Comparison of ENCODE assay signal across 8 cellular contexts in genomic region chr12:120118710-120119097, GRCh38. TPM values are rescaled to one million over a fixed set of nuclear protein-coding genes. Genes with fewer than 3 reads are reported as not detected.
A peak's percentile ranks its signal among the peaks of the same experiment; 100 is the strongest.
DNase-seq lines count a peak whose midpoint lies in the region; ATAC-seq and TF ChIP-seq lines count a peak whose summit lies in the region.

No MANE protein-coding gene starts in this region.

- no peaks in the 10 kb centered on the region for H3K9me3 Mint-ChIP-seq in nephron progenitor cell

- ATAC-seq in GM18511 (IDR thresholded peaks at IDR 0.05; ENCODE audit: unreplicated experiment) (no peak), HG03354 (IDR thresholded peaks at IDR 0.05; ENCODE audit: poor library complexity, severe bottlenecking, unreplicated experiment) (no peak)

- peaks cover 15% of the 10 kb centered on the region for H3K36me3 Mint-ChIP-seq in nephron progenitor cell (ENCODE audit: low read depth)

- H3K4me3 ChIP-seq in SJCRH30, result no peak overlapping the region

- H3K27ac ChIP-seq in SJCRH30, result no peak overlapping the region

- H3K4me1 Mint-ChIP-seq in nephron progenitor cell, result peaks cover 52% of the 10 kb centered on the region

- peaks cover 3% of the 10 kb centered on the region; the same call in 1 of the 2 replicates for H3K4me1 ChIP-seq in SJCRH30

- H3K27me3 ChIP-seq in SJCRH30, result no peaks in the 10 kb centered on the region

- DNase-seq in CD1c-positive myeloid dendritic cell (ENCODE audit: extremely low spot score) (peak; percentile 33), M059J (ENCODE audit: low read depth) (peak; percentile 42), dermis blood vessel endothelial cell (peak; percentile 77), nephron progenitor cell (no peak), SJCRH30 (no peak), germinal center (ENCODE audit: low spot score) (no peak)

- peak overlapping the region; percentile 92 for H3K4me3 Mint-ChIP-seq in nephron progenitor cell

- no peak overlapping the region for H3K27ac Mint-ChIP-seq in nephron progenitor cell

- no peak for TF ChIP-seq CTCF in nephron progenitor cell (IDR thresholded peaks at IDR 0.05)

- no peaks in the 10 kb centered on the region; the same call in 1 of the 2 replicates for H3K36me3 ChIP-seq in SJCRH30

- no peaks in the 10 kb centered on the region for H3K27me3 Mint-ChIP-seq in nephron progenitor cell (ENCODE audit: low read depth, poor library complexity)

- no peaks in the 10 kb centered on the region for H3K9me3 ChIP-seq in SJCRH30 (replicated peaks)

RNA-seq across cellular contexts. Expression of gene RAB35, which starts 2.2 kb away (rescaled TPM):
- total RNA-seq in M059J (2014; rRNA removed; shearing (Covaris generic)), result 19.9 and 28.6 TPM in 2 replicates
- 42.0 and 51.6 TPM in 2 replicates for total RNA-seq in dermis blood vessel endothelial cell
- 25.4 and 27.6 TPM in 2 replicates for total RNA-seq in SJCRH30 (2014; rRNA removed; shearing (Covaris generic))

Comparison
In these comparisons a context has a peak if more than half of its experiments do, and no peak if none do; other contexts are left out.
1. DNase-seq: peak in CD1c-positive myeloid dendritic cell (single experiment), M059J (single experiment) and dermis blood vessel endothelial cell (single experiment); none in nephron progenitor cell (single experiment), SJCRH30 (0 of 2) and germinal center (single experiment).